Comparison of ENCODE assay signal across 13 cellular contexts in genomic region chr3:13013595-13013993, GRCh38. TPM values are rescaled to one million over a fixed set of nuclear protein-coding genes. Genes with fewer than 3 reads are reported as not detected.
A peak's percentile ranks its signal among the peaks of the same experiment; 100 is the strongest.
DNase-seq lines count a peak whose midpoint lies in the region; ATAC-seq and FAIRE-seq lines count a peak whose summit lies in the region.
"Had no signal": no experiment of that assay in that cellular context is flagged by ENCODE, and none has a peak within 500 bp of the region (broad histone marks: within the 10 kb centered on the region; RNA-seq: fewer than 3 reads in every experiment).

No MANE protein-coding gene starts in this region.

- H3K9me3 Mint-ChIP-seq in activated naive CD8-positive, alpha-beta T cell (ENCODE audit: low read depth) = no peaks in the 10 kb centered on the region
- no peaks in the 10 kb centered on the region for H3K9me3 Mint-ChIP-seq in naive B cell

- H3K9ac ChIP-seq in BLaER1 treated with 17β-estradiol and CSF1 and Interleukin-3, amounts not matched to agents 10 nM and 100 nM = peak overlapping the region; percentile 90 to 96 (median 94)

- FAIRE-seq in GM18507 (lab: Jason Lieb, UNC) = peak; percentile 56
- FAIRE-seq: TTC549 had no signal

- peak overlapping the region; percentile 92 to 100 (median 99) for H3K4me2 ChIP-seq in BLaER1 treated with 17β-estradiol and CSF1 and Interleukin-3, amounts not matched to agents 10 nM and 100 nM

- H3K9me3 ChIP-seq in BLaER1 treated with 17β-estradiol and CSF1 and Interleukin-3, amounts not matched to agents 10 nM and 100 nM (replicated peaks in 1 of 11) = no peaks in the 10 kb centered on the region

- DNase-seq in GM18507 (ENCODE audit: extremely low spot score, insufficient read length, low read depth) = no peak
- no peak for DNase-seq in naive B cell
- no peak for DNase-seq in NCI-H1417 treated with DMSO at 0.1 percent for 48 hours (lab: John Stamatoyannopoulos, UW)
- DNase-seq in AG20443 (ENCODE audit: low spot score) = no peak
- DNase-seq in T1000 (lab: John Stamatoyannopoulos, UW) = no peak
- DNase-seq: mammary epithelial cell, NCI-H1436, NCI-H526, SHP77 had no signal

- peaks cover 88 to 100% (median 98%) of the 10 kb centered on the region in 10 experiments for H3K4me1 ChIP-seq in BLaER1 treated with 17β-estradiol and CSF1 and Interleukin-3, amounts not matched to agents 10 nM and 100 nM

- H3K36me3 Mint-ChIP-seq in activated naive CD8-positive, alpha-beta T cell = no peaks in the 10 kb centered on the region
- H3K36me3 Mint-ChIP-seq in naive B cell = peaks cover 4 to 20% of the 10 kb centered on the region in 2 donors

- H3K27me3 ChIP-seq in BLaER1 treated with 17β-estradiol and CSF1 and Interleukin-3, amounts not matched to agents 10 nM and 100 nM = no peaks in the 10 kb centered on the region

- no peaks in the 10 kb centered on the region for H3K27me3 Mint-ChIP-seq in activated naive CD8-positive, alpha-beta T cell
- no peaks in the 10 kb centered on the region for H3K27me3 Mint-ChIP-seq in naive B cell

- peak overlapping the region; percentile 93 for H3K27ac Mint-ChIP-seq in activated naive CD8-positive, alpha-beta T cell
- peak overlapping the region; percentile 97 to 100 (median 100) for H3K27ac Mint-ChIP-seq in naive B cell

- peaks cover 0 to 46% (median 7%) of the 10 kb centered on the region in 11 experiments; a peak in 7 of 22 replicates for H4K20me1 ChIP-seq in BLaER1 treated with 17β-estradiol and CSF1 and Interleukin-3, amounts not matched to agents 10 nM and 100 nM

- peak overlapping the region in 8 of 10 experiments; percentile 54 to 76 (median 64); a peak in 13 of 20 replicates for H3K4me3 ChIP-seq in BLaER1 treated with 17β-estradiol and CSF1 and Interleukin-3, amounts not matched to agents 10 nM and 100 nM

- peaks cover 81% of the 10 kb centered on the region for H3K4me1 Mint-ChIP-seq in activated naive CD8-positive, alpha-beta T cell (ENCODE audit: low read depth)
- peaks cover 73 to 97% (median 96%) of the 10 kb centered on the region in 3 donors for H3K4me1 Mint-ChIP-seq in naive B cell

- ATAC-seq in naive B cell (ENCODE audit: low read depth in 2 of 2) (no peak), HG03139 (IDR thresholded peaks at IDR 0.05; ENCODE audit: unreplicated experiment) (no peak)

- peaks cover 0 to 7% (median 0%) of the 10 kb centered on the region in 11 experiments; a peak in 2 of 22 replicates for H3K36me3 ChIP-seq in BLaER1 treated with 17β-estradiol and CSF1 and Interleukin-3, amounts not matched to agents 10 nM and 100 nM

- H3K27ac ChIP-seq in BLaER1 treated with 17β-estradiol and CSF1 and Interleukin-3, amounts not matched to agents 10 nM and 100 nM = peak overlapping the region; percentile 96 to 100 (median 99)

- H3K4me3 Mint-ChIP-seq in activated naive CD8-positive, alpha-beta T cell = peak overlapping the region; percentile 89
- H3K4me3 Mint-ChIP-seq in naive B cell = peak overlapping the region in 7 of 8 donors; percentile 63 to 95 (median 90)

RNA-seq across cellular contexts. Expression of gene IQSEC1, which starts 59.6 kb away (rescaled TPM):
- polyA plus RNA-seq in naive B cell (ENCODE audit: low read depth in 6 of 6) = 10 to 100 TPM; 14.6 to 73.4 (median 36.9) TPM
